ENCODE assay signal across 1 cellular context in the genomic region with DNA sequence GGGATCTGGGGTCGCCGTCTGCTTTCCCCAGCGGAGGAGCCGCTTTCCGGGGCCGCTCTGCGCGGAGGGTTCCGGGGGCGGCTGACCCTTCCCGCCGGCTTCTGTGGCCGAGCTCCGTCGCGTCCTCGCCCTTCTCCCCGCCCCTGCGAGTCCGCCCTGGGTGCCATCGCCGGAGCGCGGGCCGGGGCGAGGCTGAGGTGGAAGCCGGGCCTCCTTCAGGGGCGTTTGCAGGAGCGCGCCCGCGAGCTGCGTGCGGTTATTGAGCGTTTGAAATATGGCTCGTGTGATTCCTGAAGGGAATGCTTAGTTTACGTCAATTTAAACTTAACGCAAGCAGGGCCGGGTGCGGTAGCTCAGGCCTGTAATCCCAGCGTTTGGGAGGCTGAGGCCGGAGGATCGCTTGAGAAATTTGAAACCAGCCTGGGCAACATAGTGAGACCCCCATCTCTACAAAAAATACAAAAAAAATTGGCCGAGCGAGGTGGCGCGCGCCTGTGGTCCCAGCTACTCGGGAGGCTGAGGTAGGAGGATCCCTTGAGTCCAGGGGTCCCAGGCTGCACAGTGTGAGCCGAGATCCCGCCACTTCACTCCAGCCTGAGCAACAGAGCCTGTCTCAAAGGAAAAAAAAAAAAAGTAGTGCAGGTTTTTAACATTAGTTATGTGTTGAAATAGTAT.
A peak's percentile ranks its signal among the peaks of the same experiment; 100 is the strongest.
TF ChIP-seq lines count a peak whose summit lies in the region.

No MANE protein-coding gene starts in this region.

TF ChIP-seq in K562, 482 proteins besides CTCF, POLR2A, EP300 and RAD21 (continued from another document and continues in another):
- TF ChIP-seq CUX1 (CRISPR knock-in tag; IDR thresholded peaks at IDR 0.05) (no peak), ARHGAP35 (IDR thresholded peaks at IDR 0.05; ENCODE audit: partially characterized antibody) (no peak), FOXK2 (conservative IDR thresholded peaks at IDR 0.05 in 1 of 2, IDR thresholded peaks at IDR 0.05 in 1 of 2; ENCODE audit: low read depth in 2 of 2) (no peak), POLR2B (IDR thresholded peaks at IDR 0.05; ENCODE audit: low read depth, partially characterized antibody) (no peak), ZNF277 (CRISPR knock-in tag; IDR thresholded peaks at IDR 0.05; ENCODE audit: borderline replicate concordance) (no peak), KLF6 (CRISPR knock-in tag; IDR thresholded peaks at IDR 0.05; ENCODE audit: borderline replicate concordance) (no peak), BHLHE40 (IDR thresholded peaks at IDR 0.05; ENCODE audit: low read length) (no peak), ZNF282 (CRISPR knock-in tag; IDR thresholded peaks at IDR 0.05) (no peak), ZNF384 (IDR thresholded peaks at IDR 0.05; ENCODE audit: low read depth, low read length) (no peak), RBFOX2 (IDR thresholded peaks at IDR 0.05; ENCODE audit: low read depth, low read length) (peak; percentile 42), ZNF354B (CRISPR knock-in tag; IDR thresholded peaks at IDR 0.05) (no peak), SMAD1 (IDR thresholded peaks at IDR 0.05; ENCODE audit: low read depth, low read length, partially characterized antibody) (no peak), PCBP2 (IDR thresholded peaks at IDR 0.05; ENCODE audit: low read depth, low read length, poor library complexity, severe bottlenecking) (no peak), TRIM24 (IDR thresholded peaks at IDR 0.05) (no peak), ZNF785 (CRISPR knock-in tag; IDR thresholded peaks at IDR 0.05) (no peak), PTBP1 (IDR thresholded peaks at IDR 0.05; ENCODE audit: low read depth, low read length) (0 out of 2 replicates have a peak, but pooled peaks have one; percentile 49), ZBTB1 (CRISPR knock-in tag; IDR thresholded peaks at IDR 0.05; ENCODE audit: borderline replicate concordance, low read depth) (no peak), SRSF9 (IDR thresholded peaks at IDR 0.05; ENCODE audit: borderline replicate concordance, low read depth, low read length) (no peak), ZNF121 (CRISPR knock-in tag; conservative IDR thresholded peaks at IDR 0.05) (peak; percentile 98), RBM25 (IDR thresholded peaks at IDR 0.05; ENCODE audit: low read depth, low read length, severe bottlenecking) (peak; percentile 32), CHD1 (IDR thresholded peaks at IDR 0.05; ENCODE audit: low read length) (no peak), KAT7 (CRISPR knock-in tag; IDR thresholded peaks at IDR 0.05; ENCODE audit: borderline replicate concordance) (peak; percentile 82; the same call in 1 of the 2 replicates), ZNF140 (CRISPR knock-in tag; IDR thresholded peaks at IDR 0.05) (no peak), TCF7L2 (IDR thresholded peaks at IDR 0.05; ENCODE audit: low read depth, low read length) (no peak), SOX6 (IDR thresholded peaks at IDR 0.05) (no peak), PYGO2 (tag; IDR thresholded peaks at IDR 0.05) (no peak), ZKSCAN1 (IDR thresholded peaks at IDR 0.05; ENCODE audit: low read depth, low read length) (no peak), TAF1 (IDR thresholded peaks at IDR 0.05; ENCODE audit: control insufficient read depth, extremely low read depth, insufficient read depth, low read length, severe bottlenecking) (no peak), PRMT5 (CRISPR knock-in tag; IDR thresholded peaks at IDR 0.05) (no peak), NFXL1 (CRISPR knock-in tag; IDR thresholded peaks at IDR 0.05) (no peak), SLC30A9 (CRISPR knock-in tag; IDR thresholded peaks at IDR 0.05) (no peak), CBX2 (IDR thresholded peaks at IDR 0.05; ENCODE audit: insufficient read depth, low read length, poor library complexity, severe bottlenecking) (no peak), FOXP4 (CRISPR knock-in tag; IDR thresholded peaks at IDR 0.05; ENCODE audit: borderline replicate concordance) (peak; percentile 41; the same call in 1 of the 2 replicates), SMAD3 (CRISPR knock-in tag; conservative IDR thresholded peaks at IDR 0.05) (no peak), HMGN3 (IDR thresholded peaks at IDR 0.05; ENCODE audit: borderline replicate concordance, extremely low read depth, insufficient read length, low read depth, low read length) (peak; percentile 14), ZBTB8A (IDR thresholded peaks at IDR 0.05; ENCODE audit: partially characterized antibody) (no peak), TSC22D4 (tag; IDR thresholded peaks at IDR 0.05) (no peak), CEBPG (CRISPR knock-in tag; IDR thresholded peaks at IDR 0.05) (no peak), CEBPG (tag; conservative IDR thresholded peaks at IDR 0.05 in 1 of 2, IDR thresholded peaks at IDR 0.05 in 1 of 2) (no peak)
- TF ChIP-seq, protein P1, sequence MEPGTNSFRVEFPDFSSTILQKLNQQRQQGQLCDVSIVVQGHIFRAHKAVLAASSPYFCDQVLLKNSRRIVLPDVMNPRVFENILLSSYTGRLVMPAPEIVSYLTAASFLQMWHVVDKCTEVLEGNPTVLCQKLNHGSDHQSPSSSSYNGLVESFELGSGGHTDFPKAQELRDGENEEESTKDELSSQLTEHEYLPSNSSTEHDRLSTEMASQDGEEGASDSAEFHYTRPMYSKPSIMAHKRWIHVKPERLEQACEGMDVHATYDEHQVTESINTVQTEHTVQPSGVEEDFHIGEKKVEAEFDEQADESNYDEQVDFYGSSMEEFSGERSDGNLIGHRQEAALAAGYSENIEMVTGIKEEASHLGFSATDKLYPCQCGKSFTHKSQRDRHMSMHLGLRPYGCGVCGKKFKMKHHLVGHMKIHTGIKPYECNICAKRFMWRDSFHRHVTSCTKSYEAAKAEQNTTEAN (CRISPR knock-in tag; IDR thresholded peaks at IDR 0.05), result no peak
- TF ChIP-seq, protein P2, sequence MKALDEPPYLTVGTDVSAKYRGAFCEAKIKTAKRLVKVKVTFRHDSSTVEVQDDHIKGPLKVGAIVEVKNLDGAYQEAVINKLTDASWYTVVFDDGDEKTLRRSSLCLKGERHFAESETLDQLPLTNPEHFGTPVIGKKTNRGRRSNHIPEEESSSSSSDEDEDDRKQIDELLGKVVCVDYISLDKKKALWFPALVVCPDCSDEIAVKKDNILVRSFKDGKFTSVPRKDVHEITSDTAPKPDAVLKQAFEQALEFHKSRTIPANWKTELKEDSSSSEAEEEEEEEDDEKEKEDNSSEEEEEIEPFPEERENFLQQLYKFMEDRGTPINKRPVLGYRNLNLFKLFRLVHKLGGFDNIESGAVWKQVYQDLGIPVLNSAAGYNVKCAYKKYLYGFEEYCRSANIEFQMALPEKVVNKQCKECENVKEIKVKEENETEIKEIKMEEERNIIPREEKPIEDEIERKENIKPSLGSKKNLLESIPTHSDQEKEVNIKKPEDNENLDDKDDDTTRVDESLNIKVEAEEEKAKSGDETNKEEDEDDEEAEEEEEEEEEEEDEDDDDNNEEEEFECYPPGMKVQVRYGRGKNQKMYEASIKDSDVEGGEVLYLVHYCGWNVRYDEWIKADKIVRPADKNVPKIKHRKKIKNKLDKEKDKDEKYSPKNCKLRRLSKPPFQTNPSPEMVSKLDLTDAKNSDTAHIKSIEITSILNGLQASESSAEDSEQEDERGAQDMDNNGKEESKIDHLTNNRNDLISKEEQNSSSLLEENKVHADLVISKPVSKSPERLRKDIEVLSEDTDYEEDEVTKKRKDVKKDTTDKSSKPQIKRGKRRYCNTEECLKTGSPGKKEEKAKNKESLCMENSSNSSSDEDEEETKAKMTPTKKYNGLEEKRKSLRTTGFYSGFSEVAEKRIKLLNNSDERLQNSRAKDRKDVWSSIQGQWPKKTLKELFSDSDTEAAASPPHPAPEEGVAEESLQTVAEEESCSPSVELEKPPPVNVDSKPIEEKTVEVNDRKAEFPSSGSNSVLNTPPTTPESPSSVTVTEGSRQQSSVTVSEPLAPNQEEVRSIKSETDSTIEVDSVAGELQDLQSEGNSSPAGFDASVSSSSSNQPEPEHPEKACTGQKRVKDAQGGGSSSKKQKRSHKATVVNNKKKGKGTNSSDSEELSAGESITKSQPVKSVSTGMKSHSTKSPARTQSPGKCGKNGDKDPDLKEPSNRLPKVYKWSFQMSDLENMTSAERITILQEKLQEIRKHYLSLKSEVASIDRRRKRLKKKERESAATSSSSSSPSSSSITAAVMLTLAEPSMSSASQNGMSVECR (CRISPR knock-in tag; IDR thresholded peaks at IDR 0.05), result no peak
- TF ChIP-seq, protein P3, sequence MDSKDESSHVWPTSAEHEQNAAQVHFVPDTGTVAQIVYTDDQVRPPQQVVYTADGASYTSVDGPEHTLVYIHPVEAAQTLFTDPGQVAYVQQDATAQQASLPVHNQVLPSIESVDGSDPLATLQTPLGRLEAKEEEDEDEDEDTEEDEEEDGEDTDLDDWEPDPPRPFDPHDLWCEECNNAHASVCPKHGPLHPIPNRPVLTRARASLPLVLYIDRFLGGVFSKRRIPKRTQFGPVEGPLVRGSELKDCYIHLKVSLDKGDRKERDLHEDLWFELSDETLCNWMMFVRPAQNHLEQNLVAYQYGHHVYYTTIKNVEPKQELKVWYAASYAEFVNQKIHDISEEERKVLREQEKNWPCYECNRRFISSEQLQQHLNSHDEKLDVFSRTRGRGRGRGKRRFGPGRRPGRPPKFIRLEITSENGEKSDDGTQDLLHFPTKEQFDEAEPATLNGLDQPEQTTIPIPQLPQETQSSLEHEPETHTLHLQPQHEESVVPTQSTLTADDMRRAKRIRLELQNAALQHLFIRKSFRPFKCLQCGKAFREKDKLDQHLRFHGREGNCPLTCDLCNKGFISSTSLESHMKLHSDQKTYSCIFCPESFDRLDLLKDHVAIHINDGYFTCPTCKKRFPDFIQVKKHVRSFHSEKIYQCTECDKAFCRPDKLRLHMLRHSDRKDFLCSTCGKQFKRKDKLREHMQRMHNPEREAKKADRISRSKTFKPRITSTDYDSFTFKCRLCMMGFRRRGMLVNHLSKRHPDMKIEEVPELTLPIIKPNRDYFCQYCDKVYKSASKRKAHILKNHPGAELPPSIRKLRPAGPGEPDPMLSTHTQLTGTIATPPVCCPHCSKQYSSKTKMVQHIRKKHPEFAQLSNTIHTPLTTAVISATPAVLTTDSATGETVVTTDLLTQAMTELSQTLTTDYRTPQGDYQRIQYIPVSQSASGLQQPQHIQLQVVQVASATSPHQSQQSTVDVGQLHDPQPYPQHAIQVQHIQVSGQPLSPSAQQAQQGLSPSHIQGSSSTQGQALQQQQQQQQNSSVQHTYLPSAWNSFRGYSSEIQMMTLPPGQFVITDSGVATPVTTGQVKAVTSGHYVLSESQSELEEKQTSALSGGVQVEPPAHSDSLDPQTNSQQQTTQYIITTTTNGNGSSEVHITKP (IDR thresholded peaks at IDR 0.05; ENCODE audit: partially characterized antibody), result no peak
